Comparison of ENCODE assay signal across 10 cellular contexts in the genomic region with DNA sequence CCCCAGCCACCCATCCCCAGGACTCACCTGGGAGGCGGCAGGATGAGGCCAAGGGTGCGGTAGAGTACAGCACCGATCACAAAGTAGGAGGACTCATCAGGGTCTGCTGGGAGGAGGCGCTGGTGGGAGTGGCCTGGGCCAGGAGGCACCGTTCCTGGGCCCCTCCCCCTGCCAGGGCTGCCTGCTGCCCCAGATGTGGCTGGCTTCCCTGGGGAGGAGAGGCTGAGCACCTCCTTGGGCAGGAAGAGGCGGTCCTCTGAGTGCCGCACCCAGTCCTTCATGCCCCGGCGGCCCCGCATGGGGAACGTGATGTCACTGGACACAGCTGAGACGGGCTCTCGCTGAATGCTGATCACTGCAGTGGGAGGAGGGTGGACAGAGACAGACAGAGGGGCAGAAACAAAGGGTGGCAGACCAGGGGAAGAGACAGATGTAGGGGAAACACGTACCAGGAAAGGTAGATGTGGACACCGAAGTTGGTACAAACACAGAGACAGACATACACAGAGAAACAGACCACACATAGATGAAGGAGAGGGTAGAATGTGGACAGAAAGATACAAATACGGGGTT. TPM values are rescaled to one million over a fixed set of nuclear protein-coding genes. Genes with fewer than 3 reads are reported as not detected.
DNase-seq lines count a peak whose midpoint lies in the region; ATAC-seq and TF ChIP-seq lines count a peak whose summit lies in the region.
"Had no signal": no experiment of that assay in that cellular context is flagged by ENCODE, and none has a peak within 500 bp of the region (broad histone marks: within the 10 kb centered on the region; RNA-seq: fewer than 3 reads in every experiment).

No MANE protein-coding gene starts in this region.

- H3K4me1 ChIP-seq in BE2C, result no peaks in the 10 kb centered on the region

- H3K36me3 ChIP-seq in BE2C, result peaks cover 8% of the 10 kb centered on the region; the same call in 1 of the 2 replicates

- H3K9me3 ChIP-seq in BE2C, result no peaks in the 10 kb centered on the region

- H3K27me3 ChIP-seq in BE2C, result no peaks in the 10 kb centered on the region

- peak; percentile 69 for ATAC-seq in left colon
- ATAC-seq: left lobe of liver, sciatic nerve had no signal

- peak; percentile 46 for DNase-seq in BE2C
- DNase-seq in NCI-H510A treated with DMSO at 0.1 percent for 48 hours (lab: John Stamatoyannopoulos, UW), result peak; percentile 66
- DNase-seq in activated T-helper 1 cell treated with Interleukin-2 at 50 U/mL for 16 hours (ENCODE audit: low read depth), result peak; percentile 18
- DNase-seq in left colon, result peak; percentile 68 to 74
- no peak for DNase-seq in kidney glomerular epithelial cell (lab: John Stamatoyannopoulos, UW)
- no peak for DNase-seq in NCI-H226
- no peak for DNase-seq in effector CD4-positive, alpha-beta T cell
- no peak for DNase-seq in AG08395 (ENCODE audit: low spot score)

- H3K4me3 ChIP-seq in BE2C (ENCODE audit: low read depth, low read length), result no peak overlapping the region

- TF ChIP-seq CTCF in BE2C (IDR thresholded peaks at IDR 0.05; ENCODE audit: low read depth, low read length), result no peak

- intact Hi-C loops in left colon (cut with DNase I, micrococcal nuclease), result no loop called here

RNA-seq across cellular contexts. Expression of a gene that starts 24.8 kb away (rescaled TPM):
- polyA plus RNA-seq in BE2C (2012; ENCODE audit: insufficient read depth, insufficient read length, low read depth), result 104 TPM
- under 1 TPM; 0.79 to 0.89 TPM for total RNA-seq in left colon
- total RNA-seq: left lobe of liver had no signal

RNA-seq across cellular contexts. Expression of a gene that starts 35.5 kb away (rescaled TPM):
- polyA plus RNA-seq in BE2C (2012; ENCODE audit: insufficient read depth, insufficient read length, low read depth), result 3.4 TPM
- total RNA-seq in left colon, result 10 to 100 TPM; 15.7 to 23.3 TPM

Comparison
In these comparisons a context has a peak if more than half of its experiments do, and no peak if none do; other contexts are left out.
1. DNase-seq: peak in BE2C (single experiment), NCI-H510A treated with DMSO at 0.1 percent for 48 hours (single experiment), activated T-helper 1 cell treated with Interleukin-2 at 50 U/mL for 16 hours (single experiment) and left colon (2 of 2); none in kidney glomerular epithelial cell (single experiment), NCI-H226 (single experiment), effector CD4-positive, alpha-beta T cell (single experiment) and AG08395 (single experiment).